Comparison of ENCODE assay signal across 2 cellular contexts in genomic region chr16:4081035-4081434, GRCh38.
TF ChIP-seq lines count a peak whose summit lies in the region.

No MANE protein-coding gene starts in this region.

TF ChIP-seq in IMR-90, 13 proteins besides CTCF, POLR2A, EP300 and RAD21:
- TF ChIP-seq MAZ (IDR thresholded peaks at IDR 0.05; ENCODE audit: borderline replicate concordance, low read depth, low read length), result no peak
- no peak for TF ChIP-seq RCOR1 (IDR thresholded peaks at IDR 0.05; ENCODE audit: insufficient replicate concordance, low read length)
- no peak for TF ChIP-seq NFE2L2 (IDR thresholded peaks at IDR 0.05; ENCODE audit: low read depth, low read length)
- TF ChIP-seq RFX5 (IDR thresholded peaks at IDR 0.05; ENCODE audit: low read depth, low read length), result no peak
- TF ChIP-seq MAFK (IDR thresholded peaks at IDR 0.05; ENCODE audit: low read depth, low read length), result no peak
- no peak for TF ChIP-seq CHD1 (IDR thresholded peaks at IDR 0.05; ENCODE audit: low read depth, low read length)
- TF ChIP-seq CEBPB (IDR thresholded peaks at IDR 0.05; ENCODE audit: low read depth, low read length), result no peak
- TF ChIP-seq BHLHE40 (IDR thresholded peaks at IDR 0.05; ENCODE audit: low read depth, low read length), result no peak
TF ChIP-seq in IMR-90: peak in this region for 0.

TF ChIP-seq in K562, 482 proteins besides CTCF, POLR2A, EP300 and RAD21:
- TF ChIP-seq CBX2 (IDR thresholded peaks at IDR 0.05; ENCODE audit: insufficient read depth, low read length, poor library complexity, severe bottlenecking) (peak; percentile 43), HSF4 (CRISPR knock-in tag; IDR thresholded peaks at IDR 0.05; ENCODE audit: borderline replicate concordance) (no peak)
- TF ChIP-seq, protein P1, sequence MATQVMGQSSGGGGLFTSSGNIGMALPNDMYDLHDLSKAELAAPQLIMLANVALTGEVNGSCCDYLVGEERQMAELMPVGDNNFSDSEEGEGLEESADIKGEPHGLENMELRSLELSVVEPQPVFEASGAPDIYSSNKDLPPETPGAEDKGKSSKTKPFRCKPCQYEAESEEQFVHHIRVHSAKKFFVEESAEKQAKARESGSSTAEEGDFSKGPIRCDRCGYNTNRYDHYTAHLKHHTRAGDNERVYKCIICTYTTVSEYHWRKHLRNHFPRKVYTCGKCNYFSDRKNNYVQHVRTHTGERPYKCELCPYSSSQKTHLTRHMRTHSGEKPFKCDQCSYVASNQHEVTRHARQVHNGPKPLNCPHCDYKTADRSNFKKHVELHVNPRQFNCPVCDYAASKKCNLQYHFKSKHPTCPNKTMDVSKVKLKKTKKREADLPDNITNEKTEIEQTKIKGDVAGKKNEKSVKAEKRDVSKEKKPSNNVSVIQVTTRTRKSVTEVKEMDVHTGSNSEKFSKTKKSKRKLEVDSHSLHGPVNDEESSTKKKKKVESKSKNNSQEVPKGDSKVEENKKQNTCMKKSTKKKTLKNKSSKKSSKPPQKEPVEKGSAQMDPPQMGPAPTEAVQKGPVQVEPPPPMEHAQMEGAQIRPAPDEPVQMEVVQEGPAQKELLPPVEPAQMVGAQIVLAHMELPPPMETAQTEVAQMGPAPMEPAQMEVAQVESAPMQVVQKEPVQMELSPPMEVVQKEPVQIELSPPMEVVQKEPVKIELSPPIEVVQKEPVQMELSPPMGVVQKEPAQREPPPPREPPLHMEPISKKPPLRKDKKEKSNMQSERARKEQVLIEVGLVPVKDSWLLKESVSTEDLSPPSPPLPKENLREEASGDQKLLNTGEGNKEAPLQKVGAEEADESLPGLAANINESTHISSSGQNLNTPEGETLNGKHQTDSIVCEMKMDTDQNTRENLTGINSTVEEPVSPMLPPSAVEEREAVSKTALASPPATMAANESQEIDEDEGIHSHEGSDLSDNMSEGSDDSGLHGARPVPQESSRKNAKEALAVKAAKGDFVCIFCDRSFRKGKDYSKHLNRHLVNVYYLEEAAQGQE (CRISPR knock-in tag; IDR thresholded peaks at IDR 0.05; ENCODE audit: low read depth), result no peak
